9 cellular contexts compared by ENCODE assay signal in genomic region chr3:57073628-57074027, GRCh38. TPM values are rescaled to one million over a fixed set of nuclear protein-coding genes. Genes with fewer than 3 reads are reported as not detected.
"Had no signal": no experiment of that assay in that cellular context is flagged by ENCODE, and none has a peak within 500 bp of the region (broad histone marks: within the 10 kb centered on the region; RNA-seq: fewer than 3 reads in every experiment).

No MANE protein-coding gene starts in this region.

- DNase-seq: GDM1, GF-D8 had no signal

- H3K4me3 ChIP-seq: GM12878 had no signal

- FAIRE-seq: G401.6, GM12878, GM12891, GM12892, GM18507, GM19239 had no signal

- ATAC-seq: GM12878 had no signal

RNA-seq across cellular contexts. Expression of gene SPATA12, which starts 13.2 kb away (rescaled TPM):
- total RNA-seq: G401 had no signal
